Comparison of ENCODE assay signal across 12 cellular contexts in genomic region chr1:101460709-101461108, GRCh38.
DNase-seq lines count a peak whose midpoint lies in the region; TF ChIP-seq lines count a peak whose summit lies in the region.
"Had no signal": no experiment of that assay in that cellular context is flagged by ENCODE, and none has a peak within 500 bp of the region (broad histone marks: within the 10 kb centered on the region; RNA-seq: fewer than 3 reads in every experiment).

No MANE protein-coding gene starts in this region.

- H3K9me3 ChIP-seq in WERI-Rb-1 (ENCODE audit: severe bottlenecking): no peaks in the 10 kb centered on the region
- H3K9me3 ChIP-seq: BE2C, SK-N-SH had no signal

- no peaks in the 10 kb centered on the region for H3K36me3 ChIP-seq in WERI-Rb-1
- H3K36me3 ChIP-seq: BE2C had no signal

- H3K27ac ChIP-seq in WERI-Rb-1: no peak overlapping the region

- peak; percentile 7 for DNase-seq in ELR (ENCODE audit: low read depth)
- DNase-seq in NCI-H1105 (lab: John Stamatoyannopoulos, UW): peak; percentile 79
- peak; percentile 71 for DNase-seq in NCI-H69 (lab: John Stamatoyannopoulos, UW)
- DNase-seq in fibroblast of gingiva (ENCODE audit: low read depth): peak; percentile 15
- DNase-seq in WERI-Rb-1: no peak
- DNase-seq in NOMO-1 treated with dmso at 0.1 percent for 144 hours (lab: John Stamatoyannopoulos, UW; ENCODE audit: unreplicated experiment): no peak
- no peak for DNase-seq in stimulated activated CD4-positive, alpha-beta T cell treated with anti-CD3 and anti-CD28 coated beads, Interleukin-2, amount 100 ng/mL, for 48 hours
- DNase-seq: ACHN; BE2C; CD4-positive, alpha-beta memory T cell; NCI-H526 had no signal

- H3K4me3 ChIP-seq in WERI-Rb-1 (ENCODE audit: low read depth, low read length): no peak overlapping the region

- no peak for TF ChIP-seq CTCF in WERI-Rb-1 (IDR thresholded peaks at IDR 0.05; ENCODE audit: low read depth, low read length)

- H3K27me3 ChIP-seq in WERI-Rb-1 (ENCODE audit: insufficient read depth, low read depth, severe bottlenecking): peaks cover 17% of the 10 kb centered on the region
- H3K27me3 ChIP-seq: BE2C had no signal

Comparison
In these comparisons a context has a peak if more than half of its experiments do, and no peak if none do; other contexts are left out.
1. DNase-seq: peak in ELR (single experiment), NCI-H1105 (single experiment), NCI-H69 (single experiment) and fibroblast of gingiva (single experiment); none in WERI-Rb-1 (single experiment), NOMO-1 treated with dmso at 0.1 percent for 144 hours (single experiment) and stimulated activated CD4-positive, alpha-beta T cell treated with anti-CD3 and anti-CD28 coated beads, Interleukin-2, amount 100 ng/mL, for 48 hours (0 of 2).